ENCODE assay signal across 13 cellular contexts in the genomic region with DNA sequence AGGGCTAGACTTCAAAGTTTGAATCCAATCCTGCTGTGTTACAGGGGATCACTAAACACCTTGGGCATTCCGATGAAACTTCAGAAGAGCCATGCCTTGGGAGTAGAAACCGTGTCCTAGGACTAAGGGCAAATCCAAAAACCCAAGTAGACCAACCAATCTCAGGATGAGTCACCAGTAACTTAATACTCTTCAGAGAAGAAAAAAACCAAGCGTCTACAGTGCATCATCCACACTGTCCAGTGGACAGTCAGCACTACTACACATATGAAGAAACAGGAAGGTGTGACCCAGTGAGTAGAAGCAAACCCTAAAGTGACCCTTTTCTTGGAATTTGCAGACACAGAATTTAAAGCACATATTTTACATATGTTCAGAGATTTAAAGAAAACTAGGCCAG. TPM values are rescaled to one million over a fixed set of nuclear protein-coding genes. Genes with fewer than 3 reads are reported as not detected.
DNase-seq lines count a peak whose midpoint lies in the region; ATAC-seq and TF ChIP-seq lines count a peak whose summit lies in the region.
"Had no signal": no experiment of that assay in that cellular context is flagged by ENCODE, and none has a peak within 500 bp of the region (broad histone marks: within the 10 kb centered on the region; RNA-seq: fewer than 3 reads in every experiment).

No MANE protein-coding gene starts in this region.

- no peak overlapping the region for H2AK5ac ChIP-seq in trophoblast cell (ENCODE audit: low read length)

- 0 out of 2 replicates have a peak, but pooled peaks have one; percentile 25 for TF ChIP-seq CTCF in PC-3 (conservative IDR thresholded peaks at IDR 0.05; ENCODE audit: low read depth, low read length)

- no peak overlapping the region for H3K4me3 ChIP-seq in PC-3 (ENCODE audit: low read length)
- H3K4me3 ChIP-seq in trophoblast cell (ENCODE audit: low read depth, low read length), result no peak overlapping the region
- H3K4me3 ChIP-seq: skin epidermis had no signal

- H4K8ac ChIP-seq in trophoblast cell (ENCODE audit: low read depth, low read length), result no peak overlapping the region

- DNase-seq in DMS53 (lab: John Stamatoyannopoulos, UW) (peak; percentile 26), DMS53 treated with DMSO at 0.1 percent for 48 hours (lab: John Stamatoyannopoulos, UW; ENCODE audit: unreplicated experiment) (no peak), PC-3 (peak; percentile 94), epidermal melanocyte (ENCODE audit: insufficient read length, low spot score) (peak; percentile 33), renal cortical epithelial cell (ENCODE audit: low read depth) (peak; percentile 52), trophoblast cell (no peak)
- no peak for DNase-seq in stimulated activated CD4-positive, alpha-beta T cell treated with anti-CD3 and anti-CD28 coated beads, Interleukin-4, amount 100 ng/mL, for 4 hours
- DNase-seq: activated CD4-positive, CD25-positive, alpha-beta regulatory T cell; GDM1 had no signal

- no CpG with 5 or more reads among the region's 3 CpGs for WGBS in trophoblast cell (ENCODE audit: extremely low coverage, insufficient coverage, insufficient read length)

- H2AFZ ChIP-seq in PC-3 (ENCODE audit: low read length) (no peak overlapping the region), trophoblast cell (ENCODE audit: insufficient read depth, low read length, poor library complexity) (no peak overlapping the region)

- H3K4me1 ChIP-seq in PC-3 (ENCODE audit: insufficient read depth, low read length), result peaks cover 26% of the 10 kb centered on the region
- no peaks in the 10 kb centered on the region for H3K4me1 ChIP-seq in trophoblast cell (ENCODE audit: control insufficient read depth in 1 of 2, insufficient read depth in 2 of 2, low read length in 2 of 2)

- intact Hi-C loops in PC-3 (cut with micrococcal nuclease), result no loop called here

- H3K36me3 ChIP-seq in PC-3 (ENCODE audit: low read depth, low read length), result peaks cover 41% of the 10 kb centered on the region
- peaks cover 12 to 16% of the 10 kb centered on the region in 2 experiments for H3K36me3 ChIP-seq in trophoblast cell (ENCODE audit: control insufficient read depth in 1 of 2, insufficient read depth in 2 of 2, low read length in 2 of 2)

- no peaks in the 10 kb centered on the region for H3K9me2 ChIP-seq in PC-3 (replicated peaks; ENCODE audit: low read length)

- H3K27me3 ChIP-seq in PC-3 (ENCODE audit: low read length), result no peaks in the 10 kb centered on the region
- no peaks in the 10 kb centered on the region for H3K27me3 ChIP-seq in trophoblast cell (ENCODE audit: insufficient read depth, low read length)

- no peaks in the 10 kb centered on the region for H4K20me1 ChIP-seq in PC-3 (ENCODE audit: low read length)

- no peak overlapping the region for H3K23ac ChIP-seq in trophoblast cell (ENCODE audit: low read length)

- H3K4ac ChIP-seq in trophoblast cell (ENCODE audit: low read depth, low read length), result no peak overlapping the region

- no peak overlapping the region for H3K9ac ChIP-seq in PC-3 (ENCODE audit: low read length)
- H3K9ac ChIP-seq in trophoblast cell (ENCODE audit: low read length), result no peak overlapping the region

- no peak overlapping the region for H2BK120ac ChIP-seq in trophoblast cell (ENCODE audit: insufficient read depth, low read length, poor library complexity)

- CTCF ChIA-PET in PC-3 (lab: Charles Lee), result interaction anchor here (0.5 kb wide), 1 partner anchor 139 kb away, joined by 3 read pairs; no protein-coding TSS in a partner anchor

- no peak overlapping the region for H2BK12ac ChIP-seq in trophoblast cell (ENCODE audit: low read length)

- no peaks in the 10 kb centered on the region for H3K79me1 ChIP-seq in trophoblast cell (ENCODE audit: low read length)

- ATAC-seq in PC-3 (peak; percentile 90), GM18502 (IDR thresholded peaks at IDR 0.05; ENCODE audit: poor library complexity, unreplicated experiment) (no peak)
- ATAC-seq: Right ventricle myocardium inferior had no signal

- H3K79me2 ChIP-seq in PC-3 (ENCODE audit: low read length) (peaks cover 10% of the 10 kb centered on the region; the same call in 1 of the 2 replicates), trophoblast cell (ENCODE audit: control insufficient read depth, insufficient read depth, low read length, poor library complexity) (no peaks in the 10 kb centered on the region)

- no peak overlapping the region for H3K18ac ChIP-seq in trophoblast cell (ENCODE audit: low read length)

- no peak overlapping the region for H4K12ac ChIP-seq in trophoblast cell (ENCODE audit: low read depth, low read length)

- BruUV-seq in PC-3 (replicated peaks; lab: Mats Ljungman, UMichigan), result no TSS peak

- no peak overlapping the region for H3K14ac ChIP-seq in trophoblast cell (ENCODE audit: low read length)

- H2BK5ac ChIP-seq in trophoblast cell (ENCODE audit: low read depth, low read length, poor library complexity), result no peak overlapping the region

- H3K27ac ChIP-seq in PC-3 (ENCODE audit: low read length) (0 out of 2 replicates have a peak overlapping the region, but pooled peaks have one; percentile 1), trophoblast cell (ENCODE audit: low read depth, low read length) (no peak overlapping the region)
- H3K27ac ChIP-seq: 22Rv1, skin epidermis had no signal

- H3F3A ChIP-seq in PC-3 (ENCODE audit: low read length, unreplicated experiment), result no peaks in the 10 kb centered on the region

- H3K4me2 ChIP-seq in PC-3 (ENCODE audit: low read length) (peak overlapping the region; percentile 6), trophoblast cell (ENCODE audit: low read length) (no peak overlapping the region)

- no peak overlapping the region for H4K91ac ChIP-seq in trophoblast cell (ENCODE audit: low read depth, low read length)

- H3K9me3 ChIP-seq in PC-3 (ENCODE audit: low read length), result no peaks in the 10 kb centered on the region
- peaks cover 3% of the 10 kb centered on the region for H3K9me3 ChIP-seq in trophoblast cell (ENCODE audit: insufficient read depth, low read depth, low read length)

- POLR2A ChIA-PET in PC-3 (lab: Charles Lee; ENCODE audit: unreplicated experiment), result no interaction called here

RNA-seq across cellular contexts. Expression of a gene that starts 39.4 kb away (rescaled TPM):
- total RNA-seq in PC-3 (2014; rRNA removed) (16.5 and 23.0 TPM in 2 replicates), renal cortical epithelial cell (17.9 and 56.6 TPM in 2 replicates)
- polyA plus RNA-seq in trophoblast cell (2013), result 34.8 and 35.3 TPM in 2 replicates

RNA-seq across cellular contexts. Expression of a gene that starts 40.1 kb away (rescaled TPM):
- 47.4 and 55.0 TPM in 2 replicates for total RNA-seq in PC-3 (2014; rRNA removed)
- 14.6 and 22.4 TPM in 2 replicates for total RNA-seq in renal cortical epithelial cell
- 7.7 and 8.0 TPM in 2 replicates for polyA plus RNA-seq in trophoblast cell (2013)

Comparison
In these comparisons a context has a peak if more than half of its experiments do, and no peak if none do; other contexts are left out.
1. DNase-seq: peak in DMS53 (single experiment), PC-3 (single experiment), epidermal melanocyte (single experiment) and renal cortical epithelial cell (single experiment); none in DMS53 treated with DMSO at 0.1 percent for 48 hours (single experiment), stimulated activated CD4-positive, alpha-beta T cell treated with anti-CD3 and anti-CD28 coated beads, Interleukin-4, amount 100 ng/mL, for 4 hours (0 of 2) and trophoblast cell (0 of 2).